Comparison of ENCODE assay signal across 26 cellular contexts in genomic region chr3:182941719-182942118, GRCh38.
"Had no signal": no experiment of that assay in that cellular context is flagged by ENCODE, and none has a peak within 500 bp of the region (broad histone marks: within the 10 kb centered on the region; RNA-seq: fewer than 3 reads in every experiment).

No MANE protein-coding gene starts in this region.

- ATAC-seq: stimulated activated effector memory CD8-positive, alpha-beta T cell treated with anti-CD3 and anti-CD28 coated beads, Interleukin-12 subunit alpha, Interleukin-12 subunit beta, amount 100 ng/mL, for 72 hours; stimulated activated memory B cell treated with anti-CD40 and anti-IgM and Interleukin-4, amounts not matched to agents 10 μg/mL and 1 μg/mL and 100 μg/mL, for 72 hours; stimulated activated naive B cell treated with anti-CD40 and anti-IgM and Interleukin-4, amounts not matched to agents 10 μg/mL and 1 μg/mL and 100 μg/mL, for 72 hours; stimulated activated naive CD8-positive, alpha-beta T cell treated with anti-CD3 and anti-CD28 coated beads, Interleukin-15, amount 100 ng/mL, for 72 hours; stimulated activated naive CD8-positive, alpha-beta T cell treated with anti-CD3 and anti-CD28 coated beads, Interleukin-15, Interleukin-2, amounts not matched to agents 100 U/mL and 50 U/mL, for 24 hours; upper lobe of right lung had no signal

- H3K9me3 ChIP-seq: stomach, suprapubic skin, testis, thoracic aorta, thyroid gland, tibial artery, tibial nerve, transverse colon, upper lobe of left lung, upper lobe of right lung, uterus, vagina had no signal

- H3K4me1 ChIP-seq: suprapubic skin, testis, tibial artery, tibial nerve, transverse colon, upper lobe of right lung, uterus, vagina had no signal

- H3K27me3 ChIP-seq: stomach, suprapubic skin, testis, thyroid gland, tibial artery, tibial nerve, transverse colon, upper lobe of left lung, upper lobe of right lung, uterus, vagina had no signal

- H3K27ac ChIP-seq: stomach, suprapubic skin, testis, thoracic aorta, thyroid gland, tibial artery, tibial nerve, transverse colon, upper lobe of left lung, upper lobe of right lung, uterus, vagina had no signal

- H3K4me3 ChIP-seq: stomach, suprapubic skin, testis, thoracic aorta, thyroid gland, tibial artery, tibial nerve, transverse colon, upper lobe of left lung, upper lobe of right lung, uterus, vagina had no signal

- H3K36me3 ChIP-seq: uterus had no signal

- DNase-seq: stimulated activated CD4-positive, alpha-beta T cell treated with anti-CD3 and anti-CD28 coated beads, Interleukin-2, amount 100 ng/mL, for 48 hours; stimulated activated CD4-positive, alpha-beta T cell treated with anti-CD3 and anti-CD28 coated beads, Interleukin-4, amount 100 ng/mL, for 1 hour; stimulated activated CD4-positive, alpha-beta T cell treated with anti-CD3 and anti-CD28 coated beads, Interleukin-4, amount 100 ng/mL, for 24 hours; stimulated activated CD4-positive, alpha-beta T cell treated with anti-CD3 and anti-CD28 coated beads, Interleukin-4, amount 100 ng/mL, for 4 hours; stimulated activated CD8-positive, alpha-beta memory T cell treated with anti-CD3 and anti-CD28 coated beads, Interleukin-4, amount 100 ng/mL, for 48 hours; stimulated activated naive B cell treated with anti-CD40 and anti-IgM and Interleukin-4, amounts not matched to agents 10 μg/mL and 1 μg/mL and 100 μg/mL, for 72 hours; stimulated activated naive CD4-positive, alpha-beta T cell; stimulated activated naive CD4-positive, alpha-beta T cell treated with Interleukin-2 at 50 U/mL for 16 hours; stimulated activated naive CD8-positive, alpha-beta T cell treated with anti-CD3 and anti-CD28 coated beads, Interleukin-15, amount 100 ng/mL, for 72 hours; stimulated activated naive CD8-positive, alpha-beta T cell treated with anti-CD3 and anti-CD28 coated beads, Interleukin-15, Interleukin-2, amounts not matched to agents 100 U/mL and 50 U/mL, for 24 hours; stomach; substantia nigra; testis; thyroid gland; tibial artery; transverse colon; trophoblast cell; upper lobe of left lung; upper lobe of right lung; uterus had no signal
